Comparison of ENCODE assay signal across 8 cellular contexts in genomic region chr16:2911580-2912329, GRCh38. TPM values are rescaled to one million over a fixed set of nuclear protein-coding genes. Genes with fewer than 3 reads are reported as not detected.
DNase-seq lines count a peak whose midpoint lies in the region; ATAC-seq and TF ChIP-seq lines count a peak whose summit lies in the region.

Gene FLYWCH1, plus strand, starts transcription at chr16:2911931. Its CDS starts 17,755 bp downstream, at chr16:2929686.

- peak within 1 kb of the TSS; percentile 64 for H3K4ac ChIP-seq in trophoblast cell (ENCODE audit: low read depth, low read length)

- H3K36me3 Mint-ChIP-seq in T-cell: peaks cover 3% of the 10 kb centered on the region

- POLR2A ChIA-PET in T-cell (lab: Charles Lee): interaction anchor here (0.6 to 1.0 kb wide), 3 partner anchors 29 to 776 kb away, joined by 3 to 4 read pairs (median 3); partner anchors contain the start of gene FLYWCH2 (in 1 of the 2)

- peak within 1 kb of the TSS; percentile 83 to 92 for H3K27ac Mint-ChIP-seq in T-cell

- no peaks in the 10 kb centered on the region for H3K9me3 Mint-ChIP-seq in T-cell

- peak within 1 kb of the TSS; percentile 99 for H4K8ac ChIP-seq in trophoblast cell (ENCODE audit: low read depth, low read length)

- peak within 1 kb of the TSS; percentile 84 for H3K4me2 ChIP-seq in trophoblast cell (ENCODE audit: low read length)

- H3K79me2 ChIP-seq in trophoblast cell (ENCODE audit: control insufficient read depth, insufficient read depth, low read length, poor library complexity): peaks cover 4% of the 10 kb centered on the region

- peak within 1 kb of the TSS; percentile 93 for H3K18ac ChIP-seq in trophoblast cell (ENCODE audit: low read length)

- peak within 1 kb of the TSS; percentile 81 for H4K91ac ChIP-seq in trophoblast cell (ENCODE audit: low read depth, low read length)

- H2BK12ac ChIP-seq in trophoblast cell (ENCODE audit: low read length): no peak within 1 kb of the TSS

- peak within 1 kb of the TSS; percentile 88 for H3K14ac ChIP-seq in trophoblast cell (ENCODE audit: low read length)

- peak; percentile 97 for ATAC-seq in HG02870 (IDR thresholded peaks at IDR 0.05; ENCODE audit: unreplicated experiment)
- peak; percentile 95 to 98 (median 98) for ATAC-seq in T-cell (replicated peaks in 1 of 4)

- peak within 1 kb of the TSS; percentile 49 for H2BK120ac ChIP-seq in trophoblast cell (ENCODE audit: insufficient read depth, low read length, poor library complexity)

- DNase-seq in GM13977 (ENCODE audit: low spot score): peak; percentile 97
- DNase-seq in NCI-H146 (lab: John Stamatoyannopoulos, UW): peak; percentile 99
- peak; percentile 95 to 99 (median 98) for DNase-seq in T-cell
- peak; percentile 99 to 100 for DNase-seq in cardiac muscle cell (ENCODE audit: low read depth in 1 of 2, low spot score in 1 of 2)
- DNase-seq in trophoblast cell: peak; percentile 98 to 99
- DNase-seq in tibial nerve (ENCODE audit: low spot score in 2 of 2): peak; percentile 98 to 99

- peak within 1 kb of the TSS; percentile 72 for H3K9ac ChIP-seq in trophoblast cell (ENCODE audit: low read length)

- CTCF ChIA-PET in T-cell (lab: Charles Lee): interaction anchor here in 1 of 2 donors (1.0 to 2.8 kb wide), 5 partner anchors 9 to 44 kb away, joined by 3 to 15 read pairs (median 9); partner anchors contain the start of gene FLYWCH2

- no peak within 1 kb of the TSS for H2AK5ac ChIP-seq in trophoblast cell (ENCODE audit: low read length)

- TF ChIP-seq CTCF in GM13977 (IDR thresholded peaks at IDR 0.05; ENCODE audit: extremely low read depth, insufficient read depth, missing control alignments) (no peak), cardiac muscle cell (IDR thresholded peaks at IDR 0.05; ENCODE audit: low read depth, low read length) (no peak), tibial nerve (IDR thresholded peaks at IDR 0.05) (peak in 2 of 5 experiments; percentile 52 to 67)

- H3K4me3 Mint-ChIP-seq in T-cell: peak within 1 kb of the TSS; percentile 90 to 92 (median 90)

- H3K27me3 ChIP-seq in cardiac muscle cell (no peaks in the 10 kb centered on the region), trophoblast cell (ENCODE audit: insufficient read depth, low read length) (peaks cover 5% of the 10 kb centered on the region), tibial nerve (no peaks in the 10 kb centered on the region)

- TF ChIP-seq EP300 in tibial nerve (IDR thresholded peaks at IDR 0.05): peak; percentile 67 to 87

- 0 to 1% (median 1%) methylated on average over 65 to 87 of the region's 87 CpGs for WGBS in adipose tissue, 3 donors
- WGBS in trophoblast cell (ENCODE audit: extremely low coverage, insufficient coverage, insufficient read length): no CpG with 5 or more reads among the region's 87 CpGs
- 1 to 2% methylated on average over 17 to 59 of the region's 87 CpGs for WGBS in tibial nerve, 2 donors

- H3K4me1 ChIP-seq in cardiac muscle cell (ENCODE audit: low read depth) (peaks cover 11% of the 10 kb centered on the region), trophoblast cell (ENCODE audit: control insufficient read depth in 1 of 2, insufficient read depth in 2 of 2, low read length in 2 of 2) (peaks cover 0 to 3% of the 10 kb centered on the region in 2 experiments), tibial nerve (peaks cover 0 to 32% (median 6%) of the 10 kb centered on the region in 4 donors)

- H3K79me1 ChIP-seq in trophoblast cell (ENCODE audit: low read length): peaks cover 7% of the 10 kb centered on the region

- H3K27me3 Mint-ChIP-seq in T-cell: no peaks in the 10 kb centered on the region

- peak within 1 kb of the TSS; percentile 92 for H2AFZ ChIP-seq in trophoblast cell (ENCODE audit: insufficient read depth, low read length, poor library complexity)

- H3K36me3 ChIP-seq in cardiac muscle cell (peaks cover 6% of the 10 kb centered on the region), trophoblast cell (ENCODE audit: control insufficient read depth in 1 of 2, insufficient read depth in 2 of 2, low read length in 2 of 2) (peaks cover 4 to 5% of the 10 kb centered on the region in 2 experiments), tibial nerve (peaks cover 0 to 24% (median 6%) of the 10 kb centered on the region in 3 donors)

- H2BK5ac ChIP-seq in trophoblast cell (ENCODE audit: low read depth, low read length, poor library complexity): no peak within 1 kb of the TSS

- peak within 1 kb of the TSS; percentile 94 for H4K12ac ChIP-seq in trophoblast cell (ENCODE audit: low read depth, low read length)

- H3K4me3 ChIP-seq in cardiac muscle cell: peak within 1 kb of the TSS; percentile 94
- H3K4me3 ChIP-seq in trophoblast cell (ENCODE audit: low read depth, low read length): peak within 1 kb of the TSS; percentile 84
- peak within 1 kb of the TSS; percentile 66 to 97 (median 80) for H3K4me3 ChIP-seq in tibial nerve

- no peak within 1 kb of the TSS for H3K23ac ChIP-seq in trophoblast cell (ENCODE audit: low read length)

- no peak within 1 kb of the TSS for H3K27ac ChIP-seq in adipose tissue (ENCODE audit: low read depth, low read length)
- no peak within 1 kb of the TSS for H3K27ac ChIP-seq in cardiac muscle cell
- no peak within 1 kb of the TSS for H3K27ac ChIP-seq in trophoblast cell (ENCODE audit: low read depth, low read length)
- peak within 1 kb of the TSS; percentile 75 to 96 (median 90) for H3K27ac ChIP-seq in tibial nerve

- in situ Hi-C loops in GM13977 (cut with MboI; ENCODE audit: low pct_unique_long_range_greater_than_20kb, low sequenced_read_pairs, unreplicated experiment): no loop called here

- H3K9me3 ChIP-seq in cardiac muscle cell (ENCODE audit: low read depth) (no peaks in the 10 kb centered on the region), trophoblast cell (ENCODE audit: insufficient read depth, low read depth, low read length) (no peaks in the 10 kb centered on the region), tibial nerve (no peaks in the 10 kb centered on the region)

- peak; percentile 82 to 91 for TF ChIP-seq POLR2A in tibial nerve (IDR thresholded peaks at IDR 0.05)

- H3K4me1 Mint-ChIP-seq in T-cell: peaks cover 17 to 32% (median 23%) of the 10 kb centered on the region in 3 donors

RNA-seq across cellular contexts. Expression of gene FLYWCH1, which starts in this region (rescaled TPM):
- total RNA-seq in T-cell: 100 to 1,000 TPM in 3 of 5 donors, 10 to 100 TPM in 2; 83.0 to 144 (median 106) TPM
- polyA plus RNA-seq in adipose tissue: 10 to 100 TPM in 2 of 3 donors, 1 to 10 TPM in 1; 8.8 to 23.7 (median 20.9) TPM
- 33.2 and 58.7 TPM in 2 replicates for total RNA-seq in cardiac muscle cell
- 34.7 and 41.1 TPM in 2 replicates for polyA plus RNA-seq in cardiac muscle cell
- 9.8 and 9.9 TPM in 2 replicates for polyA plus RNA-seq in trophoblast cell (2013)
- 10 to 100 TPM; 65.1 to 74.9 (median 68.7) TPM for total RNA-seq in tibial nerve

Comparison
In these comparisons a context has a peak if more than half of its experiments do, and no peak if none do; other contexts are left out.
1. H3K27ac ChIP-seq: peak in tibial nerve (4 of 4); none in adipose tissue (single experiment), cardiac muscle cell (single experiment) and trophoblast cell (single experiment).
2. Peak in every context shown above with its lines, with median percentiles within 50 percentile points of each other: DNase-seq and H3K4me3 ChIP-seq.